In the genomic region with DNA sequence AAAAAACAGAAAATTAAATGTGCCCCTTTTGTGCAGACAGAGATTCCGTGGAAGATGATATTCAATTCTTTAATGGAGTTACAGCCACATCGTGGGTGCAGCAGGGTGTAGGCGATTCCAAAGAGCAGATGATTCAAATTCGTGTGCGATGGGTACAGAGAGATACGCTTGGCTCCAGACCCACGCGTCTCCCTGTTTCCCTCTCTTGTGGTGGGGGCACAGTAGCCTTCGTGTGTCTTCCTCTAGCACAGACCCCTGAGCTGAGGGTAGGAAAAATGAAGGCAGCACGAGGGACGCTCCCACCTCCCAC, we compare ENCODE assay signal across 1 cellular context.
TF ChIP-seq lines count a peak whose summit lies in the region.

No MANE protein-coding gene starts in this region.

TF ChIP-seq in WTC11, 78 proteins besides CTCF, POLR2A, EP300 and RAD21 (continued from another document):
- TF ChIP-seq, protein P1, sequence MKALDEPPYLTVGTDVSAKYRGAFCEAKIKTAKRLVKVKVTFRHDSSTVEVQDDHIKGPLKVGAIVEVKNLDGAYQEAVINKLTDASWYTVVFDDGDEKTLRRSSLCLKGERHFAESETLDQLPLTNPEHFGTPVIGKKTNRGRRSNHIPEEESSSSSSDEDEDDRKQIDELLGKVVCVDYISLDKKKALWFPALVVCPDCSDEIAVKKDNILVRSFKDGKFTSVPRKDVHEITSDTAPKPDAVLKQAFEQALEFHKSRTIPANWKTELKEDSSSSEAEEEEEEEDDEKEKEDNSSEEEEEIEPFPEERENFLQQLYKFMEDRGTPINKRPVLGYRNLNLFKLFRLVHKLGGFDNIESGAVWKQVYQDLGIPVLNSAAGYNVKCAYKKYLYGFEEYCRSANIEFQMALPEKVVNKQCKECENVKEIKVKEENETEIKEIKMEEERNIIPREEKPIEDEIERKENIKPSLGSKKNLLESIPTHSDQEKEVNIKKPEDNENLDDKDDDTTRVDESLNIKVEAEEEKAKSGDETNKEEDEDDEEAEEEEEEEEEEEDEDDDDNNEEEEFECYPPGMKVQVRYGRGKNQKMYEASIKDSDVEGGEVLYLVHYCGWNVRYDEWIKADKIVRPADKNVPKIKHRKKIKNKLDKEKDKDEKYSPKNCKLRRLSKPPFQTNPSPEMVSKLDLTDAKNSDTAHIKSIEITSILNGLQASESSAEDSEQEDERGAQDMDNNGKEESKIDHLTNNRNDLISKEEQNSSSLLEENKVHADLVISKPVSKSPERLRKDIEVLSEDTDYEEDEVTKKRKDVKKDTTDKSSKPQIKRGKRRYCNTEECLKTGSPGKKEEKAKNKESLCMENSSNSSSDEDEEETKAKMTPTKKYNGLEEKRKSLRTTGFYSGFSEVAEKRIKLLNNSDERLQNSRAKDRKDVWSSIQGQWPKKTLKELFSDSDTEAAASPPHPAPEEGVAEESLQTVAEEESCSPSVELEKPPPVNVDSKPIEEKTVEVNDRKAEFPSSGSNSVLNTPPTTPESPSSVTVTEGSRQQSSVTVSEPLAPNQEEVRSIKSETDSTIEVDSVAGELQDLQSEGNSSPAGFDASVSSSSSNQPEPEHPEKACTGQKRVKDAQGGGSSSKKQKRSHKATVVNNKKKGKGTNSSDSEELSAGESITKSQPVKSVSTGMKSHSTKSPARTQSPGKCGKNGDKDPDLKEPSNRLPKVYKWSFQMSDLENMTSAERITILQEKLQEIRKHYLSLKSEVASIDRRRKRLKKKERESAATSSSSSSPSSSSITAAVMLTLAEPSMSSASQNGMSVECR (CRISPR knock-in tag; IDR thresholded peaks at IDR 0.05; ENCODE audit: borderline replicate concordance) = no peak
- TF ChIP-seq, protein P2, sequence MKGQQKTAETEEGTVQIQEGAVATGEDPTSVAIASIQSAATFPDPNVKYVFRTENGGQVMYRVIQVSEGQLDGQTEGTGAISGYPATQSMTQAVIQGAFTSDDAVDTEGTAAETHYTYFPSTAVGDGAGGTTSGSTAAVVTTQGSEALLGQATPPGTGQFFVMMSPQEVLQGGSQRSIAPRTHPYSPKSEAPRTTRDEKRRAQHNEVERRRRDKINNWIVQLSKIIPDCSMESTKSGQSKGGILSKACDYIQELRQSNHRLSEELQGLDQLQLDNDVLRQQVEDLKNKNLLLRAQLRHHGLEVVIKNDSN (CRISPR knock-in tag; IDR thresholded peaks at IDR 0.05) = no peak
- TF ChIP-seq ZNF396 (CRISPR knock-in tag; IDR thresholded peaks at IDR 0.05; ENCODE audit: borderline replicate concordance) (no peak), NFYB (CRISPR knock-in tag; conservative IDR thresholded peaks at IDR 0.05; ENCODE audit: low read depth) (no peak), HMGA2 (CRISPR knock-in tag; IDR thresholded peaks at IDR 0.05) (no peak)
- TF ChIP-seq, protein P3, sequence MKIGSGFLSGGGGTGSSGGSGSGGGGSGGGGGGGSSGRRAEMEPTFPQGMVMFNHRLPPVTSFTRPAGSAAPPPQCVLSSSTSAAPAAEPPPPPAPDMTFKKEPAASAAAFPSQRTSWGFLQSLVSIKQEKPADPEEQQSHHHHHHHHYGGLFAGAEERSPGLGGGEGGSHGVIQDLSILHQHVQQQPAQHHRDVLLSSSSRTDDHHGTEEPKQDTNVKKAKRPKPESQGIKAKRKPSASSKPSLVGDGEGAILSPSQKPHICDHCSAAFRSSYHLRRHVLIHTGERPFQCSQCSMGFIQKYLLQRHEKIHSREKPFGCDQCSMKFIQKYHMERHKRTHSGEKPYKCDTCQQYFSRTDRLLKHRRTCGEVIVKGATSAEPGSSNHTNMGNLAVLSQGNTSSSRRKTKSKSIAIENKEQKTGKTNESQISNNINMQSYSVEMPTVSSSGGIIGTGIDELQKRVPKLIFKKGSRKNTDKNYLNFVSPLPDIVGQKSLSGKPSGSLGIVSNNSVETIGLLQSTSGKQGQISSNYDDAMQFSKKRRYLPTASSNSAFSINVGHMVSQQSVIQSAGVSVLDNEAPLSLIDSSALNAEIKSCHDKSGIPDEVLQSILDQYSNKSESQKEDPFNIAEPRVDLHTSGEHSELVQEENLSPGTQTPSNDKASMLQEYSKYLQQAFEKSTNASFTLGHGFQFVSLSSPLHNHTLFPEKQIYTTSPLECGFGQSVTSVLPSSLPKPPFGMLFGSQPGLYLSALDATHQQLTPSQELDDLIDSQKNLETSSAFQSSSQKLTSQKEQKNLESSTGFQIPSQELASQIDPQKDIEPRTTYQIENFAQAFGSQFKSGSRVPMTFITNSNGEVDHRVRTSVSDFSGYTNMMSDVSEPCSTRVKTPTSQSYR (CRISPR knock-in tag; IDR thresholded peaks at IDR 0.05) = no peak
TF ChIP-seq in WTC11: peak in this region for 0.
